In the genomic region with DNA sequence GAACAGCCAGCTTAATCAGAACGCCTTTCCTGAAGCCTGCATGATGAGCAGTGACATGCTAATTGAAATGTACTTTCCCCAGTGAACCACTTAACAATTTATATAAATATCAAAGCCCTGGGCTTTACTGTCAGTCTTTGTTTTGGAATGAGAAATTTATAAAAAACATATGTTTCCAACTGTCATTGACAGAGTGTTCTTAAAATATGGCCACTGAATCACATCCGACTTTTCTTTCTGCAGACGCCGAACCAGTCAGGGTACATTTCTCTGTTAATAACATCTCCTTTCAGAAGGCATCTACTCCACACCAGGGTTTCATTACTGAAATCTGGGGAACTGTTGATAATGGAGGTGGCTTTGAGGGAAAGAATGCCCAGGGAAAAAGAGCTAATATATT, we compare ENCODE assay signal across 18 cellular contexts.
A peak's percentile ranks its signal among the peaks of the same experiment; 100 is the strongest.
DNase-seq lines count a peak whose midpoint lies in the region; ATAC-seq, FAIRE-seq and TF ChIP-seq lines count a peak whose summit lies in the region.
"Had no signal": no experiment of that assay in that cellular context is flagged by ENCODE, and none has a peak within 500 bp of the region (broad histone marks: within the 10 kb centered on the region; RNA-seq: fewer than 3 reads in every experiment).

No MANE protein-coding gene starts in this region.

- H3K9me3 Mint-ChIP-seq in astrocyte (ENCODE audit: unreplicated experiment) = peaks cover 2% of the 10 kb centered on the region
- H3K9me3 Mint-ChIP-seq: CD4-positive, alpha-beta T cell had no signal

- no peak overlapping the region for H3K4me3 ChIP-seq in AG10803 (ENCODE audit: low read length)
- H3K4me3 ChIP-seq in GM23248 = peak overlapping the region; percentile 52; the same call in 1 of the 2 replicates
- no peak overlapping the region for H3K4me3 ChIP-seq in astrocyte (ENCODE audit: insufficient read depth, low read depth, low read length)
- no peak overlapping the region for H3K4me3 ChIP-seq in foreskin fibroblast (ENCODE audit: low read depth in 1 of 2, low read length in 2 of 2)
- H3K4me3 ChIP-seq: BLaER1 treated with 17β-estradiol and CSF1 and Interleukin-3, amounts not matched to agents 10 nM and 100 nM had no signal

- no peak overlapping the region for H3K4me3 Mint-ChIP-seq in astrocyte (ENCODE audit: unreplicated experiment)
- H3K4me3 Mint-ChIP-seq: CD4-positive, alpha-beta T cell; HFFc6 had no signal

- H3K9ac ChIP-seq in GM23248 (no peak overlapping the region), astrocyte (ENCODE audit: low read length) (no peak overlapping the region)
- H3K9ac ChIP-seq: BLaER1 treated with 17β-estradiol and CSF1 and Interleukin-3, amounts not matched to agents 10 nM and 100 nM had no signal

- H3K27me3 Mint-ChIP-seq in astrocyte (ENCODE audit: low read depth, unreplicated experiment) = no peaks in the 10 kb centered on the region

- no peaks in the 10 kb centered on the region for H3K9me3 ChIP-seq in GM23248 (ENCODE audit: low read depth)
- H3K9me3 ChIP-seq in astrocyte (ENCODE audit: insufficient read depth, low read depth, low read length) = no peaks in the 10 kb centered on the region
- H3K9me3 ChIP-seq: BLaER1 treated with 17β-estradiol and CSF1 and Interleukin-3, amounts not matched to agents 10 nM and 100 nM had no signal

- H3K27me3 ChIP-seq in GM23248 (replicated peaks; ENCODE audit: insufficient read depth) = no peaks in the 10 kb centered on the region
- H3K27me3 ChIP-seq in astrocyte (ENCODE audit: insufficient read depth, low read length) = no peaks in the 10 kb centered on the region
- H3K27me3 ChIP-seq: BLaER1 treated with 17β-estradiol and CSF1 and Interleukin-3, amounts not matched to agents 10 nM and 100 nM had no signal

- no peak for ATAC-seq in HG02763 (IDR thresholded peaks at IDR 0.05; ENCODE audit: unreplicated experiment)
- ATAC-seq in activated CD4-positive, CD25-positive, alpha-beta regulatory T cell treated with anti-CD3 and anti-CD28 coated beads, Interleukin-2, amount 50 U/mL, for 24 hours = no peak
- ATAC-seq: HepG2 had no signal

- H4K20me1 ChIP-seq in GM23248 (ENCODE audit: insufficient read depth) (no peaks in the 10 kb centered on the region), astrocyte (ENCODE audit: insufficient read depth, low read length) (no peaks in the 10 kb centered on the region)
- H4K20me1 ChIP-seq: BLaER1 treated with 17β-estradiol and CSF1 and Interleukin-3, amounts not matched to agents 10 nM and 100 nM had no signal

- no peaks in the 10 kb centered on the region for H3K9me2 ChIP-seq in GM23248 (ENCODE audit: insufficient read depth)

- H3K4me1 ChIP-seq in GM23248 (ENCODE audit: insufficient read depth) (peaks cover 33% of the 10 kb centered on the region), astrocyte (ENCODE audit: insufficient read depth, low read length) (no peaks in the 10 kb centered on the region)

- H3K36me3 ChIP-seq in GM23248 (ENCODE audit: low read depth) (no peaks in the 10 kb centered on the region), astrocyte (ENCODE audit: insufficient read depth, low read length) (no peaks in the 10 kb centered on the region)
- H3K36me3 ChIP-seq: BLaER1 treated with 17β-estradiol and CSF1 and Interleukin-3, amounts not matched to agents 10 nM and 100 nM had no signal

- peaks cover 14% of the 10 kb centered on the region for H3K4me1 Mint-ChIP-seq in astrocyte (ENCODE audit: low read depth, unreplicated experiment)

- H3K79me2 ChIP-seq in GM23248 (ENCODE audit: insufficient read depth) (no peaks in the 10 kb centered on the region), astrocyte (ENCODE audit: insufficient read depth, low read length) (no peaks in the 10 kb centered on the region)

- H3K4me2 ChIP-seq in GM23248 (ENCODE audit: unreplicated experiment) (peak overlapping the region; percentile 89), astrocyte (ENCODE audit: low read length) (no peak overlapping the region)
- H3K4me2 ChIP-seq: BLaER1 treated with 17β-estradiol and CSF1 and Interleukin-3, amounts not matched to agents 10 nM and 100 nM had no signal

- H3K27ac ChIP-seq in GM23248 (peak overlapping the region; percentile 80), astrocyte (ENCODE audit: low read depth, low read length) (no peak overlapping the region)
- H3K27ac ChIP-seq: BLaER1 treated with 17β-estradiol and CSF1 and Interleukin-3, amounts not matched to agents 10 nM and 100 nM had no signal

- in situ Hi-C loops in GM23248 (cut with MboI) = no loop called here

- FAIRE-seq in astrocyte (lab: Jason Lieb, UNC) = peak; percentile 26
- FAIRE-seq: G401.6, GM12892, HepG2, HTR-8/SVneo had no signal

- WGBS in GM23248 (ENCODE audit: low coverage in 1 of 2, low lambda C conversion rate in 2 of 2, missing lambda C conversion rate in 2 of 2), 2 experiments = 4% methylated on average over 4 of the region's 4 CpGs

- no peak for TF ChIP-seq CTCF in AG10803 (conservative IDR thresholded peaks at IDR 0.05; ENCODE audit: low read length)
- TF ChIP-seq CTCF in astrocyte (IDR thresholded peaks at IDR 0.05; ENCODE audit: insufficient read depth, low read depth, low read length) = no peak
- no peak for TF ChIP-seq CTCF in foreskin fibroblast (IDR thresholded peaks at IDR 0.05; ENCODE audit: low read depth, low read length)

- no peaks in the 10 kb centered on the region for H3K36me3 Mint-ChIP-seq in astrocyte (ENCODE audit: low read depth, unreplicated experiment)

- peaks cover 31% of the 10 kb centered on the region for H3F3A ChIP-seq in GM23248 (ENCODE audit: insufficient read depth)

- no peak overlapping the region for H3K27ac Mint-ChIP-seq in astrocyte (ENCODE audit: unreplicated experiment)
- H3K27ac Mint-ChIP-seq: CD4-positive, alpha-beta T cell; HFFc6 had no signal

- DNase-seq in AG10803 (ENCODE audit: low read depth) (peak; percentile 31), GM23248 (peak; percentile 46), astrocyte (ENCODE audit: low read depth) (no peak), foreskin fibroblast (peak; percentile 39 to 70), NCI-H526 treated with DMSO at 0.1 percent for 48 hours (lab: John Stamatoyannopoulos, UW) (no peak)
- DNase-seq: 8988T; CD4-positive, alpha-beta T cell; DMS79; EL; HCEC 1CT; HFFc6 had no signal

- H2AFZ ChIP-seq in GM23248 = peak overlapping the region; percentile 33; the same call in 1 of the 2 replicates
- no peak overlapping the region for H2AFZ ChIP-seq in astrocyte (ENCODE audit: low read depth, low read length)

Comparison
In these comparisons a context has a peak if more than half of its experiments do, and no peak if none do; other contexts are left out.
1. DNase-seq: peak in AG10803 (single experiment), GM23248 (single experiment) and foreskin fibroblast (2 of 2); none in astrocyte (single experiment) and NCI-H526 treated with DMSO at 0.1 percent for 48 hours (single experiment).